Comparison of ENCODE assay signal across 1 cellular context in the genomic region with DNA sequence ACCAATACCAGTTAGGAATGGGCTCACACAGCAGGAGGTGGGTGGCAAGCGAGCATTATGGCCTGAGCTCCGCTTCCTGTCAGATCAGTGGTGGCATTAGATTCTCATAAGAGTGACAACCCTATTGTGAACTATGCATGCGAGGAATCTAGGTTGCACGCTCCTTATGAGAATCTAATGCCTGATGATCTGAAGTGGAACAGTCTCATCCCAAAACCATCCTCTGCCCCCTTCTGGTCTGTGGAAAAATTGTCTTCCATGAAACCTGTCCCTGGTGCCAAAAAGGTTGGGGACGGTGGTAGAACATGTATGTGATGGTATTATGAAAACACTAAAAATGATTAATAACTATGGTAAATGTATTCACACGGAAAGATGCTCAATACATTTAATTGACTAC.
TF ChIP-seq lines count a peak whose summit lies in the region.

No MANE protein-coding gene starts in this region.

TF ChIP-seq in K562, 482 proteins besides CTCF, POLR2A, EP300 and RAD21 (continued from another document):
- TF ChIP-seq, protein P1, sequence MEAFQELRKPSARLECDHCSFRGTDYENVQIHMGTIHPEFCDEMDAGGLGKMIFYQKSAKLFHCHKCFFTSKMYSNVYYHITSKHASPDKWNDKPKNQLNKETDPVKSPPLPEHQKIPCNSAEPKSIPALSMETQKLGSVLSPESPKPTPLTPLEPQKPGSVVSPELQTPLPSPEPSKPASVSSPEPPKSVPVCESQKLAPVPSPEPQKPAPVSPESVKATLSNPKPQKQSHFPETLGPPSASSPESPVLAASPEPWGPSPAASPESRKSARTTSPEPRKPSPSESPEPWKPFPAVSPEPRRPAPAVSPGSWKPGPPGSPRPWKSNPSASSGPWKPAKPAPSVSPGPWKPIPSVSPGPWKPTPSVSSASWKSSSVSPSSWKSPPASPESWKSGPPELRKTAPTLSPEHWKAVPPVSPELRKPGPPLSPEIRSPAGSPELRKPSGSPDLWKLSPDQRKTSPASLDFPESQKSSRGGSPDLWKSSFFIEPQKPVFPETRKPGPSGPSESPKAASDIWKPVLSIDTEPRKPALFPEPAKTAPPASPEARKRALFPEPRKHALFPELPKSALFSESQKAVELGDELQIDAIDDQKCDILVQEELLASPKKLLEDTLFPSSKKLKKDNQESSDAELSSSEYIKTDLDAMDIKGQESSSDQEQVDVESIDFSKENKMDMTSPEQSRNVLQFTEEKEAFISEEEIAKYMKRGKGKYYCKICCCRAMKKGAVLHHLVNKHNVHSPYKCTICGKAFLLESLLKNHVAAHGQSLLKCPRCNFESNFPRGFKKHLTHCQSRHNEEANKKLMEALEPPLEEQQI (IDR thresholded peaks at IDR 0.05): peak; percentile 78
- TF ChIP-seq NFIC (IDR thresholded peaks at IDR 0.05): 0 out of 2 replicates have a peak, but pooled peaks have one; percentile 30
- TF ChIP-seq CC2D1A (IDR thresholded peaks at IDR 0.05): peak; percentile 71; the same call in 1 of the 2 replicates
- TF ChIP-seq ZNF121 (CRISPR knock-in tag; conservative IDR thresholded peaks at IDR 0.05): no peak
- TF ChIP-seq TRIM24 (IDR thresholded peaks at IDR 0.05): peak; percentile 37 to 77; a peak in 3 of 4 replicates
- TF ChIP-seq ZSCAN32 (CRISPR knock-in tag; IDR thresholded peaks at IDR 0.05): no peak
- no peak for TF ChIP-seq PCBP2 (IDR thresholded peaks at IDR 0.05; ENCODE audit: low read depth, low read length, poor library complexity, severe bottlenecking)
- TF ChIP-seq, protein P2, sequence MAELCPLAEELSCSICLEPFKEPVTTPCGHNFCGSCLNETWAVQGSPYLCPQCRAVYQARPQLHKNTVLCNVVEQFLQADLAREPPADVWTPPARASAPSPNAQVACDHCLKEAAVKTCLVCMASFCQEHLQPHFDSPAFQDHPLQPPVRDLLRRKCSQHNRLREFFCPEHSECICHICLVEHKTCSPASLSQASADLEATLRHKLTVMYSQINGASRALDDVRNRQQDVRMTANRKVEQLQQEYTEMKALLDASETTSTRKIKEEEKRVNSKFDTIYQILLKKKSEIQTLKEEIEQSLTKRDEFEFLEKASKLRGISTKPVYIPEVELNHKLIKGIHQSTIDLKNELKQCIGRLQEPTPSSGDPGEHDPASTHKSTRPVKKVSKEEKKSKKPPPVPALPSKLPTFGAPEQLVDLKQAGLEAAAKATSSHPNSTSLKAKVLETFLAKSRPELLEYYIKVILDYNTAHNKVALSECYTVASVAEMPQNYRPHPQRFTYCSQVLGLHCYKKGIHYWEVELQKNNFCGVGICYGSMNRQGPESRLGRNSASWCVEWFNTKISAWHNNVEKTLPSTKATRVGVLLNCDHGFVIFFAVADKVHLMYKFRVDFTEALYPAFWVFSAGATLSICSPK (IDR thresholded peaks at IDR 0.05; ENCODE audit: borderline replicate concordance): no peak
- no peak for TF ChIP-seq ARID2 (IDR thresholded peaks at IDR 0.05)
- 0 out of 2 replicates have a peak, but pooled peaks have one; percentile 26 for TF ChIP-seq CBX1 (IDR thresholded peaks at IDR 0.05; ENCODE audit: low read depth)
- TF ChIP-seq CBX3 (IDR thresholded peaks at IDR 0.05; ENCODE audit: borderline replicate concordance in 1 of 2, low read length in 2 of 2): peak in 1 of 2 experiments; percentile 70; a peak in 1 of 3 replicates
- 0 out of 2 replicates have a peak, but pooled peaks have one; percentile 17 for TF ChIP-seq XRCC3 (IDR thresholded peaks at IDR 0.05)
- TF ChIP-seq POU5F1 (IDR thresholded peaks at IDR 0.05; ENCODE audit: borderline replicate concordance, low read depth, low read length, partially characterized antibody): no peak
TF ChIP-seq in K562: peak in this region for 8.
